ENCODE assay signal across 11 cellular contexts in genomic region chr6:37435816-37436215, GRCh38. TPM values are rescaled to one million over a fixed set of nuclear protein-coding genes. Genes with fewer than 3 reads are reported as not detected.
DNase-seq lines count a peak whose midpoint lies in the region; ATAC-seq and TF ChIP-seq lines count a peak whose summit lies in the region.
"Had no signal": no experiment of that assay in that cellular context is flagged by ENCODE, and none has a peak within 500 bp of the region (broad histone marks: within the 10 kb centered on the region; RNA-seq: fewer than 3 reads in every experiment).

No MANE protein-coding gene starts in this region.

- H3K4me1 Mint-ChIP-seq in CD8-positive, alpha-beta memory T cell: peaks cover 47 to 76% (median 70%) of the 10 kb centered on the region in 3 donors
- peaks cover 14 to 32% (median 20%) of the 10 kb centered on the region in 3 donors for H3K4me1 Mint-ChIP-seq in IgD-negative memory B cell
- peaks cover 57% of the 10 kb centered on the region for H3K4me1 Mint-ChIP-seq in activated naive CD8-positive, alpha-beta T cell (ENCODE audit: low read depth)
- H3K4me1 Mint-ChIP-seq in naive thymus-derived CD4-positive, alpha-beta T cell: peaks cover 26 to 72% (median 67%) of the 10 kb centered on the region in 7 donors

- H3K36me3 ChIP-seq in CD8-positive, alpha-beta memory T cell (ENCODE audit: insufficient read depth, low read length): peaks cover 31% of the 10 kb centered on the region
- peaks cover 7 to 54% (median 14%) of the 10 kb centered on the region in 3 experiments for H3K36me3 ChIP-seq in naive thymus-derived CD4-positive, alpha-beta T cell (ENCODE audit: control insufficient read depth in 2 of 3, insufficient read depth in 3 of 3, low read length in 3 of 3)

- H3K36me3 Mint-ChIP-seq in CD8-positive, alpha-beta memory T cell: peaks cover 0 to 62% (median 21%) of the 10 kb centered on the region in 3 donors
- no peaks in the 10 kb centered on the region for H3K36me3 Mint-ChIP-seq in IgD-negative memory B cell
- H3K36me3 Mint-ChIP-seq in activated naive CD8-positive, alpha-beta T cell: peaks cover 4% of the 10 kb centered on the region
- H3K36me3 Mint-ChIP-seq in naive thymus-derived CD4-positive, alpha-beta T cell: peaks cover 7 to 29% (median 18%) of the 10 kb centered on the region in 5 donors

- no peaks in the 10 kb centered on the region for H3K27me3 ChIP-seq in CD8-positive, alpha-beta memory T cell (ENCODE audit: insufficient read depth, low read length, poor library complexity, severe bottlenecking)
- no peaks in the 10 kb centered on the region for H3K27me3 ChIP-seq in naive thymus-derived CD4-positive, alpha-beta T cell (ENCODE audit: control insufficient read depth in 2 of 2, insufficient read depth in 2 of 2, low read length in 2 of 2)
- no peaks in the 10 kb centered on the region for H3K27me3 ChIP-seq in dorsolateral prefrontal cortex

- peak overlapping the region in 4 of 7 donors; percentile 13 to 88 (median 35) for H3K4me3 Mint-ChIP-seq in CD8-positive, alpha-beta memory T cell
- H3K4me3 Mint-ChIP-seq in IgD-negative memory B cell: peak overlapping the region in 1 of 4 donors; percentile 91
- peak overlapping the region; percentile 54 for H3K4me3 Mint-ChIP-seq in activated naive CD8-positive, alpha-beta T cell
- H3K4me3 Mint-ChIP-seq in naive thymus-derived CD4-positive, alpha-beta T cell: peak overlapping the region in 8 of 10 donors; percentile 27 to 96 (median 43)

- H3K4me3 ChIP-seq in CD8-positive, alpha-beta memory T cell (ENCODE audit: low read length): no peak overlapping the region
- no peak overlapping the region for H3K4me3 ChIP-seq in naive thymus-derived CD4-positive, alpha-beta T cell (ENCODE audit: low read length)
- H3K4me3 ChIP-seq in dorsolateral prefrontal cortex: no peak overlapping the region

- no peaks in the 10 kb centered on the region for H3K9me3 Mint-ChIP-seq in CD8-positive, alpha-beta memory T cell
- H3K9me3 Mint-ChIP-seq in IgD-negative memory B cell: no peaks in the 10 kb centered on the region
- H3K9me3 Mint-ChIP-seq in activated naive CD8-positive, alpha-beta T cell (ENCODE audit: low read depth): no peaks in the 10 kb centered on the region
- peaks cover 0 to 4% (median 0%) of the 10 kb centered on the region in 11 donors for H3K9me3 Mint-ChIP-seq in naive thymus-derived CD4-positive, alpha-beta T cell

- no peaks in the 10 kb centered on the region for H3K9me3 ChIP-seq in CD8-positive, alpha-beta memory T cell (ENCODE audit: low read length)
- no peaks in the 10 kb centered on the region for H3K9me3 ChIP-seq in naive thymus-derived CD4-positive, alpha-beta T cell (ENCODE audit: control insufficient read depth in 2 of 3, low read length in 3 of 3)

- peaks cover 27% of the 10 kb centered on the region for H3K4me1 ChIP-seq in CD8-positive, alpha-beta memory T cell (ENCODE audit: insufficient read depth, low read length)
- peaks cover 14 to 25% of the 10 kb centered on the region in 2 donors for H3K4me1 ChIP-seq in naive thymus-derived CD4-positive, alpha-beta T cell (ENCODE audit: control insufficient read depth in 2 of 2, insufficient read depth in 2 of 2, low read length in 2 of 2)

- H3K27ac ChIP-seq in CD8-positive, alpha-beta memory T cell (ENCODE audit: low read depth, low read length): no peak overlapping the region
- H3K27ac ChIP-seq in naive thymus-derived CD4-positive, alpha-beta T cell (ENCODE audit: low read depth, low read length): no peak overlapping the region
- H3K27ac ChIP-seq in dorsolateral prefrontal cortex: no peak overlapping the region

- TF ChIP-seq POLR2A in GM18505 (IDR thresholded peaks at IDR 0.05; ENCODE audit: borderline replicate concordance, extremely low read depth, insufficient read depth, insufficient read length): no peak

- no peak for DNase-seq in CD8-positive, alpha-beta memory T cell
- no peak for DNase-seq in naive thymus-derived CD4-positive, alpha-beta T cell
- no peak for DNase-seq in dorsolateral prefrontal cortex
- DNase-seq in GDM1 (lab: John Stamatoyannopoulos, UW): no peak
- DNase-seq: activated T-cell treated with anti-CD3 and anti-CD28 coated beads, Interleukin-2, amount 50 U/mL, for 48 hours; caudate nucleus; right cardiac atrium; RPMI8226 had no signal

- peak overlapping the region in 4 of 8 donors; percentile 45 to 94 (median 72) for H3K27ac Mint-ChIP-seq in CD8-positive, alpha-beta memory T cell
- H3K27ac Mint-ChIP-seq in IgD-negative memory B cell: peak overlapping the region in 2 of 3 donors; percentile 77 to 78
- no peak overlapping the region for H3K27ac Mint-ChIP-seq in activated naive CD8-positive, alpha-beta T cell
- peak overlapping the region in 4 of 9 donors; percentile 11 to 60 (median 37) for H3K27ac Mint-ChIP-seq in naive thymus-derived CD4-positive, alpha-beta T cell

- peak in 4 of 56 donors; percentile 12 to 34 (median 22) for TF ChIP-seq CTCF in dorsolateral prefrontal cortex (IDR thresholded peaks at IDR 0.05 in 54 of 56, conservative IDR thresholded peaks at IDR 0.05 in 2 of 56; ENCODE audit: low read depth in 1 of 56, partially characterized antibody in 56 of 56)

- intact Hi-C loops in naive thymus-derived CD4-positive, alpha-beta T cell (cut with micrococcal nuclease): loop anchor here (10.0 kb wide), 2 partner anchors 111 to 561 kb away; partner anchors contain the start of gene PPIL1 (in 1 of the 2)
- intact Hi-C loops in dorsolateral prefrontal cortex (cut with DNase I): loop anchor here in 1 of 2 donors (10.0 kb wide), 1 partner anchor 551 kb away; the partner anchor contains the start of gene C6orf89

- POLR2A ChIA-PET in CD8-positive, alpha-beta memory T cell (lab: Charles Lee): no interaction called here
- POLR2A ChIA-PET in naive thymus-derived CD4-positive, alpha-beta T cell (lab: Charles Lee): no interaction called here

- H3K27me3 Mint-ChIP-seq in CD8-positive, alpha-beta memory T cell: peaks cover 0 to 6% of the 10 kb centered on the region in 2 donors
- no peaks in the 10 kb centered on the region for H3K27me3 Mint-ChIP-seq in IgD-negative memory B cell
- H3K27me3 Mint-ChIP-seq in activated naive CD8-positive, alpha-beta T cell: no peaks in the 10 kb centered on the region
- H3K27me3 Mint-ChIP-seq in naive thymus-derived CD4-positive, alpha-beta T cell: no peaks in the 10 kb centered on the region

- no peak for ATAC-seq in naive thymus-derived CD4-positive, alpha-beta T cell
- no peak for ATAC-seq in GM18505 (IDR thresholded peaks at IDR 0.05; ENCODE audit: unreplicated experiment)
- ATAC-seq: right cardiac atrium had no signal

- CTCF ChIA-PET in CD8-positive, alpha-beta memory T cell (lab: Charles Lee): no interaction called here
- CTCF ChIA-PET in naive thymus-derived CD4-positive, alpha-beta T cell (lab: Charles Lee): no interaction called here

RNA-seq across cellular contexts. Expression of gene CMTR1, which starts 2.8 kb away (rescaled TPM):
- 10 to 100 TPM; 54.3 TPM for total RNA-seq in CD8-positive, alpha-beta memory T cell
- polyA plus RNA-seq in CD8-positive, alpha-beta memory T cell: 25.8 TPM
- polyA plus RNA-seq in IgD-negative memory B cell: 27.5 TPM
- total RNA-seq in naive thymus-derived CD4-positive, alpha-beta T cell: 10 to 100 TPM; 70.0 to 89.4 (median 71.8) TPM
- polyA plus RNA-seq in naive thymus-derived CD4-positive, alpha-beta T cell: 10 to 100 TPM; 21.1 to 34.2 TPM
- total RNA-seq in dorsolateral prefrontal cortex: 10 to 100 TPM; 39.1 to 69.9 (median 54.8) TPM
